ENCODE assay signal across 8 cellular contexts in genomic region chr4:40395908-40396806, GRCh38.
A peak's percentile ranks its signal among the peaks of the same experiment; 100 is the strongest.
DNase-seq lines count a peak whose midpoint lies in the region; ATAC-seq and TF ChIP-seq lines count a peak whose summit lies in the region.

No MANE protein-coding gene starts in this region.

- ATAC-seq in HCT116 (no peak; the same call in 1 of the 2 replicates), GM19455 (IDR thresholded peaks at IDR 0.05; ENCODE audit: unreplicated experiment) (no peak)
- no peak for ATAC-seq in activated CD8-positive, alpha-beta T cell treated with anti-CD3 and anti-CD28 coated beads for 36 hours

- H3K4me3 Mint-ChIP-seq in activated CD8-positive, alpha-beta T cell treated with anti-CD3 and anti-CD28 coated beads for 36 hours = no peak overlapping the region

- BruUV-seq in HCT116 (replicated peaks; lab: Mats Ljungman, UMichigan) = no TSS peak

- no peaks in the 10 kb centered on the region for H3K36me3 ChIP-seq in HCT116 (ENCODE audit: control insufficient read depth in 1 of 2, insufficient read depth in 2 of 2, low read length in 2 of 2)

- no peak for TF ChIP-seq RAD21 in HCT116 (IDR thresholded peaks at IDR 0.05; ENCODE audit: low read depth)

- no peaks in the 10 kb centered on the region for H3K36me3 Mint-ChIP-seq in activated CD8-positive, alpha-beta T cell treated with anti-CD3 and anti-CD28 coated beads for 36 hours (ENCODE audit: low read depth)

- H2AFZ ChIP-seq in HCT116 (ENCODE audit: low read depth, low read length, poor library complexity, severe bottlenecking) = no peak overlapping the region

- DNase-seq in HCT116 (ENCODE audit: low read depth, low spot score) = no peak
- peak; percentile 62 to 80 for DNase-seq in NCI-H526 (lab: John Stamatoyannopoulos, UW)
- peak; percentile 78 for DNase-seq in glomerular visceral epithelial cell (ENCODE audit: extremely low spot score)
- peak; percentile 97 for DNase-seq in renal cortical epithelial cell (ENCODE audit: low read depth)
- DNase-seq in activated CD8-positive, alpha-beta T cell treated with anti-CD3 and anti-CD28 coated beads for 36 hours = no peak
- DNase-seq in activated CD8-positive, alpha-beta memory T cell treated with anti-CD3 and anti-CD28 coated beads, Interleukin-2, amount 50 U/mL, for 4 hours = no peak
- no peak for DNase-seq in activated gamma-delta T cell (lab: John Stamatoyannopoulos, UW)

- H3K27ac Mint-ChIP-seq in activated CD8-positive, alpha-beta T cell treated with anti-CD3 and anti-CD28 coated beads for 36 hours = no peak overlapping the region

- no peaks in the 10 kb centered on the region for H3K27me3 Mint-ChIP-seq in activated CD8-positive, alpha-beta T cell treated with anti-CD3 and anti-CD28 coated beads for 36 hours

- no peaks in the 10 kb centered on the region for H3K4me1 Mint-ChIP-seq in activated CD8-positive, alpha-beta T cell treated with anti-CD3 and anti-CD28 coated beads for 36 hours (ENCODE audit: low read depth)

- H4K20me1 ChIP-seq in HCT116 (ENCODE audit: insufficient read depth) = no peaks in the 10 kb centered on the region

- H3K79me2 ChIP-seq in HCT116 (ENCODE audit: insufficient read depth, low read length) = no peaks in the 10 kb centered on the region

- H3K27ac ChIP-seq in HCT116 (ENCODE audit: low read depth, low read length) = no peak overlapping the region

- no peak overlapping the region for H3K4me3 ChIP-seq in HCT116 (replicated peaks in 1 of 2; ENCODE audit: low read depth in 1 of 2, low read length in 2 of 2)

- peaks cover 7 to 9% of the 10 kb centered on the region in 2 experiments; a peak in 3 of 4 replicates for H3K4me1 ChIP-seq in HCT116 (ENCODE audit: control insufficient read depth in 1 of 2, insufficient read depth in 2 of 2, low read length in 2 of 2)

- intact Hi-C loops in HCT116 (cut with micrococcal nuclease) = no loop called here
- intact Hi-C loops in activated CD8-positive, alpha-beta T cell treated with anti-CD3 and anti-CD28 coated beads for 36 hours (cut with micrococcal nuclease) = no loop called here

- H3K9me3 ChIP-seq in HCT116 (ENCODE audit: control insufficient read depth in 1 of 2, insufficient read depth in 1 of 2, low read depth in 1 of 2, low read length in 2 of 2) = no peaks in the 10 kb centered on the region

- H3K9ac ChIP-seq in HCT116 (ENCODE audit: low read length) = no peak overlapping the region

- no peak for TF ChIP-seq CTCF in HCT116 (IDR thresholded peaks at IDR 0.05 in 2 of 3, conservative IDR thresholded peaks at IDR 0.05 in 1 of 3; ENCODE audit: borderline replicate concordance in 1 of 3, insufficient read depth in 1 of 3, low read depth in 2 of 3, low read length in 2 of 3)
- TF ChIP-seq CTCF in activated CD8-positive, alpha-beta T cell treated with anti-CD3 and anti-CD28 coated beads for 36 hours (IDR thresholded peaks at IDR 0.05) = no peak

- no peak for TF ChIP-seq POLR2A in HCT116 (IDR thresholded peaks at IDR 0.05; ENCODE audit: borderline replicate concordance, extremely low read depth, insufficient read depth, insufficient read length)

- RAD21 ChIA-PET in HCT116 (lab: Charles Lee; ENCODE audit: low non-redundant PET in 1 of 2, low total read pairs in 2 of 2, uncharacterized antibody in 2 of 2, unreplicated experiment in 2 of 2) = no interaction called here

- no peak overlapping the region for H3K4me2 ChIP-seq in HCT116 (ENCODE audit: low read length)

- H3K27me3 ChIP-seq in HCT116 (ENCODE audit: insufficient read depth, low read length) = no peaks in the 10 kb centered on the region

- POLR2A ChIA-PET in HCT116 (lab: Charles Lee) = no interaction called here
- POLR2A ChIA-PET in activated CD8-positive, alpha-beta T cell treated with anti-CD3 and anti-CD28 coated beads for 36 hours (lab: Charles Lee) = no interaction called here

- H3K9me2 ChIP-seq in HCT116 (ENCODE audit: insufficient read depth) = no peaks in the 10 kb centered on the region

- no peaks in the 10 kb centered on the region for H3K9me3 Mint-ChIP-seq in activated CD8-positive, alpha-beta T cell treated with anti-CD3 and anti-CD28 coated beads for 36 hours

- CTCF ChIA-PET in HCT116 (lab: Charles Lee) = no interaction called here
- CTCF ChIA-PET in activated CD8-positive, alpha-beta T cell treated with anti-CD3 and anti-CD28 coated beads for 36 hours (lab: Charles Lee) = no interaction called here

TF ChIP-seq in HCT116, 20 proteins besides CTCF, POLR2A, EP300 and RAD21:
- TF ChIP-seq ZFX (IDR thresholded peaks at IDR 0.05) (no peak), ELF1 (IDR thresholded peaks at IDR 0.05; ENCODE audit: borderline replicate concordance, low read depth) (no peak), ZBTB33 (IDR thresholded peaks at IDR 0.05; ENCODE audit: extremely low read depth, insufficient replicate concordance, low read length) (no peak), SP1 (IDR thresholded peaks at IDR 0.05; ENCODE audit: low read depth) (peak; percentile 26; the same call in 1 of the 2 replicates), CEBPB (IDR thresholded peaks at IDR 0.05; ENCODE audit: low read depth) (peak; percentile 93), TCF7L2 (IDR thresholded peaks at IDR 0.05; ENCODE audit: borderline replicate concordance, extremely low read depth, insufficient read depth, insufficient read length) (peak; percentile 43), FOSL1 (IDR thresholded peaks at IDR 0.05; ENCODE audit: low read depth) (no peak), SIN3A (IDR thresholded peaks at IDR 0.05; ENCODE audit: low read depth) (no peak), MAX (IDR thresholded peaks at IDR 0.05) (no peak), EZH2phosphoT487 (IDR thresholded peaks at IDR 0.05; ENCODE audit: borderline replicate concordance) (no peak), ZNF274 (IDR thresholded peaks at IDR 0.05; ENCODE audit: low read depth, low read length) (no peak), POLR2AphosphoS5 (IDR thresholded peaks at IDR 0.05; ENCODE audit: low read depth, low read length) (no peak), JUND (IDR thresholded peaks at IDR 0.05) (no peak), ATF3 (IDR thresholded peaks at IDR 0.05) (no peak)

Comparison
In these comparisons a context has a peak if more than half of its experiments do, and no peak if none do; other contexts are left out.
1. DNase-seq: peak in NCI-H526 (2 of 2), glomerular visceral epithelial cell (single experiment) and renal cortical epithelial cell (single experiment); none in HCT116 (single experiment), activated CD8-positive, alpha-beta T cell treated with anti-CD3 and anti-CD28 coated beads for 36 hours (single experiment), activated CD8-positive, alpha-beta memory T cell treated with anti-CD3 and anti-CD28 coated beads, Interleukin-2, amount 50 U/mL, for 4 hours (single experiment) and activated gamma-delta T cell (single experiment).